In the genomic region with DNA sequence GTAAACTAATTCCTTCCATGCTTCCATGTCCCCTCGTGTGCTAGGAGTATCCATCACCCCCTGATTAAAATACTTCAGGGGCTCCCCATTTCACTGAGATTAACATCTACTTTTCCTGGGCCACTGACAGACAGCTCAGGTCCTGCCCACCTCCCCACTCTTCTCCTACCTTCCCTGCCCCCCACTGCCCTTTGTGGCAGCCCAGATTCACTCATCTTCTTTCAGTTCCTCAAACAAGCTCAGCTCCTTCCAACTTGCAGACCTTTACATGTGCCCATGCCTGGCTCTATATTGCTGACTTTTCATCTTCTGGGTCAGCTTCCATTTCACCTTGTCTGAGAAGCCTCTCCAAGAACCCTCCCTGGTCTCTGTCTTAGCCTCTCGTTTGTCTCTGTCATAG, we compare ENCODE assay signal across 13 cellular contexts. TPM values are rescaled to one million over a fixed set of nuclear protein-coding genes. Genes with fewer than 3 reads are reported as not detected.
DNase-seq lines count a peak whose midpoint lies in the region; ATAC-seq and TF ChIP-seq lines count a peak whose summit lies in the region.
"Had no signal": no experiment of that assay in that cellular context is flagged by ENCODE, and none has a peak within 500 bp of the region (broad histone marks: within the 10 kb centered on the region; RNA-seq: fewer than 3 reads in every experiment).

No MANE protein-coding gene starts in this region.

- no peaks in the 10 kb centered on the region for H3K79me2 ChIP-seq in OCI-LY3 (ENCODE audit: low read length)

- POLR2A ChIA-PET in T-cell (lab: Charles Lee) = no interaction called here
- POLR2A ChIA-PET in activated CD4-positive, alpha-beta T cell treated with anti-CD3 and anti-CD28 coated beads for 36 hours (lab: Charles Lee) = no interaction called here
- POLR2A ChIA-PET in activated CD8-positive, alpha-beta T cell treated with anti-CD3 and anti-CD28 coated beads for 36 hours (lab: Charles Lee) = no interaction called here

- peaks cover 4 to 10% of the 10 kb centered on the region in 2 donors for H3K27me3 Mint-ChIP-seq in T-cell
- peaks cover 4% of the 10 kb centered on the region for H3K27me3 Mint-ChIP-seq in activated CD4-positive, alpha-beta T cell treated with anti-CD3 and anti-CD28 coated beads for 36 hours
- peaks cover 5% of the 10 kb centered on the region for H3K27me3 Mint-ChIP-seq in activated CD8-positive, alpha-beta T cell treated with anti-CD3 and anti-CD28 coated beads for 36 hours
- H3K27me3 Mint-ChIP-seq: natural killer cell treated with Interleukin-12 subunit alpha and Interleukin-12 subunit beta and Interleukin-15 and Interleukin-18, amount 100 ng/mL, for 72 hours had no signal

- no peaks in the 10 kb centered on the region for H3K4me1 Mint-ChIP-seq in T-cell
- no peaks in the 10 kb centered on the region for H3K4me1 Mint-ChIP-seq in activated CD4-positive, alpha-beta T cell treated with anti-CD3 and anti-CD28 coated beads for 36 hours
- no peaks in the 10 kb centered on the region for H3K4me1 Mint-ChIP-seq in activated CD8-positive, alpha-beta T cell treated with anti-CD3 and anti-CD28 coated beads for 36 hours (ENCODE audit: low read depth)

- no peak for TF ChIP-seq CTCF in GM13977 (IDR thresholded peaks at IDR 0.05; ENCODE audit: extremely low read depth, insufficient read depth, missing control alignments)
- TF ChIP-seq CTCF in OCI-LY3 (IDR thresholded peaks at IDR 0.05; ENCODE audit: low read depth, low read length) = no peak
- TF ChIP-seq CTCF in activated CD8-positive, alpha-beta T cell treated with anti-CD3 and anti-CD28 coated beads for 36 hours (IDR thresholded peaks at IDR 0.05) = no peak

- no peak overlapping the region for H3K27ac Mint-ChIP-seq in T-cell
- H3K27ac Mint-ChIP-seq in activated CD4-positive, alpha-beta T cell treated with anti-CD3 and anti-CD28 coated beads for 36 hours = no peak overlapping the region
- no peak overlapping the region for H3K27ac Mint-ChIP-seq in activated CD8-positive, alpha-beta T cell treated with anti-CD3 and anti-CD28 coated beads for 36 hours
- H3K27ac Mint-ChIP-seq: natural killer cell treated with Interleukin-12 subunit alpha and Interleukin-12 subunit beta and Interleukin-15 and Interleukin-18, amount 100 ng/mL, for 72 hours had no signal

- DNase-seq in GM13977 (ENCODE audit: low spot score) = peak; percentile 61
- DNase-seq in T-cell = no peak
- DNase-seq in activated CD4-positive, alpha-beta T cell treated with anti-CD3 and anti-CD28 coated beads for 36 hours = no peak
- DNase-seq in GOT3 (lab: John Stamatoyannopoulos, UW) = no peak
- no peak for DNase-seq in activated CD8-positive, alpha-beta T cell treated with anti-CD3 and anti-CD28 coated beads for 36 hours
- DNase-seq: MG63; stimulated activated CD4-positive, alpha-beta T cell treated with anti-CD3 and anti-CD28 coated beads, Interleukin-4, amount 100 ng/mL, for 4 hours had no signal

- no peak overlapping the region for H3K4me3 Mint-ChIP-seq in T-cell
- no peak overlapping the region for H3K4me3 Mint-ChIP-seq in activated CD4-positive, alpha-beta T cell treated with anti-CD3 and anti-CD28 coated beads for 36 hours
- H3K4me3 Mint-ChIP-seq in activated CD8-positive, alpha-beta T cell treated with anti-CD3 and anti-CD28 coated beads for 36 hours = no peak overlapping the region
- H3K4me3 Mint-ChIP-seq: natural killer cell treated with Interleukin-12 subunit alpha and Interleukin-12 subunit beta and Interleukin-15 and Interleukin-18, amount 100 ng/mL, for 72 hours had no signal

- H3K4me3 ChIP-seq in OCI-LY3 (ENCODE audit: low read length) = peak overlapping the region; percentile 52; the same call in 1 of the 2 replicates
- H3K4me3 ChIP-seq: cardiac muscle cell, MG63 had no signal

- no peaks in the 10 kb centered on the region for H4K20me1 ChIP-seq in OCI-LY3 (ENCODE audit: insufficient read depth, low read length)

- CTCF ChIA-PET in T-cell (lab: Charles Lee) = no interaction called here
- CTCF ChIA-PET in activated CD4-positive, alpha-beta T cell treated with anti-CD3 and anti-CD28 coated beads for 36 hours (lab: Charles Lee) = interaction anchor here (0.6 kb wide), 1 partner anchor 380 kb away, joined by 3 read pairs; no protein-coding TSS in a partner anchor
- CTCF ChIA-PET in activated CD8-positive, alpha-beta T cell treated with anti-CD3 and anti-CD28 coated beads for 36 hours (lab: Charles Lee) = interaction anchor here (1.1 to 2.2 kb wide), 3 partner anchors 12 to 194 kb away, joined by 3 to 6 read pairs (median 3); partner anchors contain the start of gene RUFY4

- peak overlapping the region; percentile 74 for H2AFZ ChIP-seq in OCI-LY3 (ENCODE audit: low read depth, low read length)

- peak overlapping the region; percentile 82 for H3K27ac ChIP-seq in OCI-LY3 (ENCODE audit: low read length)
- H3K27ac ChIP-seq: cardiac muscle cell had no signal

- no peaks in the 10 kb centered on the region for H3K36me3 Mint-ChIP-seq in T-cell
- H3K36me3 Mint-ChIP-seq in activated CD4-positive, alpha-beta T cell treated with anti-CD3 and anti-CD28 coated beads for 36 hours (ENCODE audit: low read depth) = no peaks in the 10 kb centered on the region
- H3K36me3 Mint-ChIP-seq in activated CD8-positive, alpha-beta T cell treated with anti-CD3 and anti-CD28 coated beads for 36 hours (ENCODE audit: low read depth) = no peaks in the 10 kb centered on the region

- no peaks in the 10 kb centered on the region for H3K36me3 ChIP-seq in OCI-LY3 (replicated peaks; ENCODE audit: low read depth, low read length)
- H3K36me3 ChIP-seq: cardiac muscle cell, MG63 had no signal

- intact Hi-C loops in activated CD4-positive, alpha-beta T cell treated with anti-CD3 and anti-CD28 coated beads for 36 hours (cut with DNase I, micrococcal nuclease) = no loop called here
- intact Hi-C loops in activated CD8-positive, alpha-beta T cell treated with anti-CD3 and anti-CD28 coated beads for 36 hours (cut with micrococcal nuclease) = no loop called here

- peak overlapping the region; percentile 62 for H3K9ac ChIP-seq in OCI-LY3 (ENCODE audit: low read length)

- H3K4me2 ChIP-seq in OCI-LY3 (ENCODE audit: low read length) = peak overlapping the region; percentile 78

- no peaks in the 10 kb centered on the region for H3K27me3 ChIP-seq in OCI-LY3 (ENCODE audit: low read depth, low read length)
- H3K27me3 ChIP-seq: cardiac muscle cell, MG63 had no signal

- H3K9me3 ChIP-seq in OCI-LY3 (ENCODE audit: insufficient read depth, low read length) = no peaks in the 10 kb centered on the region
- H3K9me3 ChIP-seq: MG63 had no signal

- peaks cover 30% of the 10 kb centered on the region for H3K4me1 ChIP-seq in OCI-LY3 (ENCODE audit: low read length)

- ATAC-seq in GM21367 (IDR thresholded peaks at IDR 0.05; ENCODE audit: unreplicated experiment) = peak; percentile 95
- peak; percentile 82 for ATAC-seq in HG03064 (IDR thresholded peaks at IDR 0.05; ENCODE audit: low read depth, unreplicated experiment)
- no peak for ATAC-seq in T-cell (replicated peaks in 1 of 4)
- ATAC-seq in activated CD4-positive, alpha-beta T cell treated with anti-CD3 and anti-CD28 coated beads for 36 hours = no peak
- no peak for ATAC-seq in activated CD8-positive, alpha-beta T cell treated with anti-CD3 and anti-CD28 coated beads for 36 hours
- ATAC-seq: natural killer cell treated with Interleukin-12 subunit alpha and Interleukin-12 subunit beta and Interleukin-15 and Interleukin-18, amount 100 ng/mL, for 72 hours had no signal

- in situ Hi-C loops in GM13977 (cut with MboI; ENCODE audit: low pct_unique_long_range_greater_than_20kb, low sequenced_read_pairs, unreplicated experiment) = no loop called here

- H3K9me3 Mint-ChIP-seq in T-cell = peaks cover 1 to 11% (median 2%) of the 10 kb centered on the region in 3 donors
- H3K9me3 Mint-ChIP-seq in activated CD4-positive, alpha-beta T cell treated with anti-CD3 and anti-CD28 coated beads for 36 hours (ENCODE audit: low read depth) = peaks cover 2% of the 10 kb centered on the region
- H3K9me3 Mint-ChIP-seq in activated CD8-positive, alpha-beta T cell treated with anti-CD3 and anti-CD28 coated beads for 36 hours = peaks cover 1% of the 10 kb centered on the region

RNA-seq across cellular contexts. Expression of gene RUFY4, which starts 12.0 kb away (rescaled TPM):
- 1 to 10 TPM in 1 of 5 donors, under 1 TPM in 4; 0.18 to 1.0 (median 0.65) TPM for total RNA-seq in T-cell
- 1 to 10 TPM; 1.6 to 1.7 TPM for total RNA-seq in activated CD4-positive, alpha-beta T cell treated with anti-CD3 and anti-CD28 coated beads for 36 hours
- total RNA-seq in activated CD8-positive, alpha-beta T cell treated with anti-CD3 and anti-CD28 coated beads for 36 hours = under 1 TPM; 0.76 to 0.88 TPM
- total RNA-seq: cardiac muscle cell, urinary bladder had no signal

RNA-seq across cellular contexts. Expression of gene CXCR2, which starts 44.8 kb away (rescaled TPM):
- under 1 TPM in 3 of 5 donors, not detected in 2; 0.46 to 0.56 (median 0.54) TPM for total RNA-seq in T-cell
- under 1 TPM; 0.14 to 0.32 TPM for total RNA-seq in activated CD4-positive, alpha-beta T cell treated with anti-CD3 and anti-CD28 coated beads for 36 hours
- total RNA-seq in activated CD8-positive, alpha-beta T cell treated with anti-CD3 and anti-CD28 coated beads for 36 hours = under 1 TPM; 0.22 to 0.27 TPM

Comparison
In these comparisons a context has a peak if more than half of its experiments do, and no peak if none do; other contexts are left out.
1. ATAC-seq: peak in GM21367 (single experiment) and HG03064 (single experiment); none in T-cell (0 of 4), activated CD4-positive, alpha-beta T cell treated with anti-CD3 and anti-CD28 coated beads for 36 hours (single experiment) and activated CD8-positive, alpha-beta T cell treated with anti-CD3 and anti-CD28 coated beads for 36 hours (single experiment).
2. CTCF ChIA-PET loops: an anchor here in activated CD4-positive, alpha-beta T cell treated with anti-CD3 and anti-CD28 coated beads for 36 hours (0.6 kb wide) and activated CD8-positive, alpha-beta T cell treated with anti-CD3 and anti-CD28 coated beads for 36 hours (1.1 to 2.2 kb wide); none called in T-cell.